In the genomic region with DNA sequence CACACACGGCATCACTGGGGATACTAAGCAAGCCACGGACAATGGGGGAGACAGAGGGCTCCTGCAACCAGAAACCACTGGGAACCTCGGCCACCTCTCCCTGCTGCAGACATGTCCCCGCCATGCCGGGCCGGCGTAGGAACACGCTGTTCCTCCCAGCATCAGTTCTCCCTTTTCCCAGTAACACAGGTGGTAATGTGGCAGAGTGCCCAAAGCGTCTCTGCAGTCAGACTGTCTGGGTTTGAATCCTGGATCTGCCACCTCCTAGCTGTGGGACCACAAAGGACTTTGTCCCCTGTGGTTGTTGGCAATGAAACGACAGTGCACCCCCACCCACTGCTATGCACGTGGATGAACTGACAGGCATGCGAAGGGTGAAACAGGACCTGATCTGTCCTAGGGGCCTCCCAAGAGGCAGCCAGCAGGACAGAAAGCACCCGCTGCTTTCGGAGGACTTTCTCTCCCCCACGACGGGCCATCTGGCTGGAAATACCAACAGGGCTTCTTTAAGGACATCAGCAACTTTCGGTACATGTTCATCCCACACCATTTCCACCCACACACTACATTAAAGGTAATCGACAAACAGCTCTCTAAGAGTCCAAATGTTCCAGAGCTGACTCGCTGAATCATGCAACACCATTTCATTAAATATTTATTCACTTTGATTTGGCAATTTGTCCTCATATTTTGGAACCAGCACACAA, we compare ENCODE assay signal across 1 cellular context.
TF ChIP-seq lines count a peak whose summit lies in the region.

No MANE protein-coding gene starts in this region.

TF ChIP-seq in GM23338, 12 proteins besides CTCF, POLR2A, EP300 and RAD21 (continued from another document):
- TF ChIP-seq, protein P1, sequence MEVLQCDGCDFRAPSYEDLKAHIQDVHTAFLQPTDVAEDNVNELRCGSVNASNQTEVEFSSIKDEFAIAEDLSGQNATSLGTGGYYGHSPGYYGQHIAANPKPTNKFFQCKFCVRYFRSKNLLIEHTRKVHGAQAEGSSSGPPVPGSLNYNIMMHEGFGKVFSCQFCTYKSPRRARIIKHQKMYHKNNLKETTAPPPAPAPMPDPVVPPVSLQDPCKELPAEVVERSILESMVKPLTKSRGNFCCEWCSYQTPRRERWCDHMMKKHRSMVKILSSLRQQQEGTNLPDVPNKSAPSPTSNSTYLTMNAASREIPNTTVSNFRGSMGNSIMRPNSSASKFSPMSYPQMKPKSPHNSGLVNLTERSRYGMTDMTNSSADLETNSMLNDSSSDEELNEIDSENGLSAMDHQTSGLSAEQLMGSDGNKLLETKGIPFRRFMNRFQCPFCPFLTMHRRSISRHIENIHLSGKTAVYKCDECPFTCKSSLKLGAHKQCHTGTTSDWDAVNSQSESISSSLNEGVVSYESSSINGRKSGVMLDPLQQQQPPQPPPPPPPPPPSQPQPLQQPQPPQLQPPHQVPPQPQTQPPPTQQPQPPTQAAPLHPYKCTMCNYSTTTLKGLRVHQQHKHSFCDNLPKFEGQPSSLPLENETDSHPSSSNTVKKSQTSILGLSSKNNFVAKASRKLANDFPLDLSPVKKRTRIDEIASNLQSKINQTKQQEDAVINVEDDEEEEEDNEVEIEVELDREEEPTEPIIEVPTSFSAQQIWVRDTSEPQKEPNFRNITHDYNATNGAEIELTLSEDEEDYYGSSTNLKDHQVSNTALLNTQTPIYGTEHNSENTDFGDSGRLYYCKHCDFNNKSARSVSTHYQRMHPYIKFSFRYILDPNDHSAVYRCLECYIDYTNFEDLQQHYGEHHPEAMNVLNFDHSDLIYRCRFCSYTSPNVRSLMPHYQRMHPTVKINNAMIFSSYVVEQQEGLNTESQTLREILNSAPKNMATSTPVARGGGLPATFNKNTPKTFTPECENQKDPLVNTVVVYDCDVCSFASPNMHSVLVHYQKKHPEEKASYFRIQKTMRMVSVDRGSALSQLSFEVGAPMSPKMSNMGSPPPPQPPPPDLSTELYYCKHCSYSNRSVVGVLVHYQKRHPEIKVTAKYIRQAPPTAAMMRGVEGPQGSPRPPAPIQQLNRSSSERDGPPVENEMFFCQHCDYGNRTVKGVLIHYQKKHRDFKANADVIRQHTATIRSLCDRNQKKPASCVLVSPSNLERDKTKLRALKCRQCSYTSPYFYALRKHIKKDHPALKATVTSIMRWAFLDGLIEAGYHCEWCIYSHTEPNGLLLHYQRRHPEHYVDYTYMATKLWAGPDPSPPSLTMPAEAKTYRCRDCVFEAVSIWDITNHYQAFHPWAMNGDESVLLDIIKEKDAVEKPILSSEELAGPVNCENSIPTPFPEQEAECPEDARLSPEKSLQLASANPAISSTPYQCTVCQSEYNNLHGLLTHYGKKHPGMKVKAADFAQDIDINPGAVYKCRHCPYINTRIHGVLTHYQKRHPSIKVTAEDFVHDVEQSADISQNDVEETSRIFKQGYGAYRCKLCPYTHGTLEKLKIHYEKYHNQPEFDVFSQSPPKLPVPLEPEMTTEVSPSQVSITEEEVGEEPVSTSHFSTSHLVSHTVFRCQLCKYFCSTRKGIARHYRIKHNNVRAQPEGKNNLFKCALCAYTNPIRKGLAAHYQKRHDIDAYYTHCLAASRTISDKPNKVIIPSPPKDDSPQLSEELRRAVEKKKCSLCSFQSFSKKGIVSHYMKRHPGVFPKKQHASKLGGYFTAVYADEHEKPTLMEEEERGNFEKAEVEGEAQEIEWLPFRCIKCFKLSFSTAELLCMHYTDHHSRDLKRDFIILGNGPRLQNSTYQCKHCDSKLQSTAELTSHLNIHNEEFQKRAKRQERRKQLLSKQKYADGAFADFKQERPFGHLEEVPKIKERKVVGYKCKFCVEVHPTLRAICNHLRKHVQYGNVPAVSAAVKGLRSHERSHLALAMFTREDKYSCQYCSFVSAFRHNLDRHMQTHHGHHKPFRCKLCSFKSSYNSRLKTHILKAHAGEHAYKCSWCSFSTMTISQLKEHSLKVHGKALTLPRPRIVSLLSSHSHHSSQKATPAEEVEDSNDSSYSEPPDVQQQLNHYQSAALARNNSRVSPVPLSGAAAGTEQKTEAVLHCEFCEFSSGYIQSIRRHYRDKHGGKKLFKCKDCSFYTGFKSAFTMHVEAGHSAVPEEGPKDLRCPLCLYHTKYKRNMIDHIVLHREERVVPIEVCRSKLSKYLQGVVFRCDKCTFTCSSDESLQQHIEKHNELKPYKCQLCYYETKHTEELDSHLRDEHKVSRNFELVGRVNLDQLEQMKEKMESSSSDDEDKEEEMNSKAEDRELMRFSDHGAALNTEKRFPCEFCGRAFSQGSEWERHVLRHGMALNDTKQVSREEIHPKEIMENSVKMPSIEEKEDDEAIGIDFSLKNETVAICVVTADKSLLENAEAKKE (CRISPR knock-in tag; IDR thresholded peaks at IDR 0.05), result no peak
- no peak for TF ChIP-seq POLR2AphosphoS5 (IDR thresholded peaks at IDR 0.05; ENCODE audit: low read depth)
- TF ChIP-seq ZNF114 (CRISPR knock-in tag; IDR thresholded peaks at IDR 0.05), result no peak
- no peak for TF ChIP-seq ETS1 (IDR thresholded peaks at IDR 0.05)
- TF ChIP-seq, protein P2, sequence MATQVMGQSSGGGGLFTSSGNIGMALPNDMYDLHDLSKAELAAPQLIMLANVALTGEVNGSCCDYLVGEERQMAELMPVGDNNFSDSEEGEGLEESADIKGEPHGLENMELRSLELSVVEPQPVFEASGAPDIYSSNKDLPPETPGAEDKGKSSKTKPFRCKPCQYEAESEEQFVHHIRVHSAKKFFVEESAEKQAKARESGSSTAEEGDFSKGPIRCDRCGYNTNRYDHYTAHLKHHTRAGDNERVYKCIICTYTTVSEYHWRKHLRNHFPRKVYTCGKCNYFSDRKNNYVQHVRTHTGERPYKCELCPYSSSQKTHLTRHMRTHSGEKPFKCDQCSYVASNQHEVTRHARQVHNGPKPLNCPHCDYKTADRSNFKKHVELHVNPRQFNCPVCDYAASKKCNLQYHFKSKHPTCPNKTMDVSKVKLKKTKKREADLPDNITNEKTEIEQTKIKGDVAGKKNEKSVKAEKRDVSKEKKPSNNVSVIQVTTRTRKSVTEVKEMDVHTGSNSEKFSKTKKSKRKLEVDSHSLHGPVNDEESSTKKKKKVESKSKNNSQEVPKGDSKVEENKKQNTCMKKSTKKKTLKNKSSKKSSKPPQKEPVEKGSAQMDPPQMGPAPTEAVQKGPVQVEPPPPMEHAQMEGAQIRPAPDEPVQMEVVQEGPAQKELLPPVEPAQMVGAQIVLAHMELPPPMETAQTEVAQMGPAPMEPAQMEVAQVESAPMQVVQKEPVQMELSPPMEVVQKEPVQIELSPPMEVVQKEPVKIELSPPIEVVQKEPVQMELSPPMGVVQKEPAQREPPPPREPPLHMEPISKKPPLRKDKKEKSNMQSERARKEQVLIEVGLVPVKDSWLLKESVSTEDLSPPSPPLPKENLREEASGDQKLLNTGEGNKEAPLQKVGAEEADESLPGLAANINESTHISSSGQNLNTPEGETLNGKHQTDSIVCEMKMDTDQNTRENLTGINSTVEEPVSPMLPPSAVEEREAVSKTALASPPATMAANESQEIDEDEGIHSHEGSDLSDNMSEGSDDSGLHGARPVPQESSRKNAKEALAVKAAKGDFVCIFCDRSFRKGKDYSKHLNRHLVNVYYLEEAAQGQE (IDR thresholded peaks at IDR 0.05; ENCODE audit: unreplicated experiment), result no peak
- TF ChIP-seq ZNF331 (CRISPR knock-in tag; IDR thresholded peaks at IDR 0.05; ENCODE audit: low read depth), result no peak
- TF ChIP-seq CREB1 (CRISPR knock-in tag; IDR thresholded peaks at IDR 0.05; ENCODE audit: low read depth), result no peak
TF ChIP-seq in GM23338: peak in this region for 0.
